ENCODE assay signal across 20 cellular contexts in genomic region chr15:98872777-98873176, GRCh38.
DNase-seq lines count a peak whose midpoint lies in the region; ATAC-seq and TF ChIP-seq lines count a peak whose summit lies in the region.
"Had no signal": no experiment of that assay in that cellular context is flagged by ENCODE, and none has a peak within 500 bp of the region (broad histone marks: within the 10 kb centered on the region; RNA-seq: fewer than 3 reads in every experiment).

No MANE protein-coding gene starts in this region.

- H3K4me3 Mint-ChIP-seq in MCF 10A (ENCODE audit: unreplicated experiment) = peak overlapping the region; percentile 69
- H3K4me3 Mint-ChIP-seq: activated T-cell treated with anti-CD3 and anti-CD28 coated beads, Interleukin-2, amount 50 U/mL, for 24 hours; CD8-positive, alpha-beta T cell had no signal

- intact Hi-C loops in MCF 10A (cut with micrococcal nuclease) = no loop called here
- intact Hi-C loops in breast epithelium (cut with DNase I; ENCODE audit: low total_unique reads) = no loop called here
- intact Hi-C loops in Panc1 (cut with micrococcal nuclease; ENCODE audit: unreplicated experiment) = no loop called here
- intact Hi-C loops in thyroid gland (cut with DNase I) = no loop called here

- H3K4me3 ChIP-seq in breast epithelium (no peak overlapping the region), Panc1 (ENCODE audit: low read depth in 2 of 2, low read length in 2 of 2) (no peak overlapping the region), thyroid gland (replicated peaks in 1 of 3) (no peak overlapping the region)
- H3K4me3 ChIP-seq: K562, pancreas, skin epidermis, transverse colon had no signal

- H3K9me3 ChIP-seq in breast epithelium (no peaks in the 10 kb centered on the region), Panc1 (ENCODE audit: control insufficient read depth, insufficient read depth, low read depth, low read length) (no peaks in the 10 kb centered on the region), thyroid gland (no peaks in the 10 kb centered on the region)
- H3K9me3 ChIP-seq: pancreas, transverse colon had no signal

- peak overlapping the region; percentile 80 for H3K27ac Mint-ChIP-seq in MCF 10A (ENCODE audit: low read depth, unreplicated experiment)
- H3K27ac Mint-ChIP-seq: activated naive CD8-positive, alpha-beta T cell treated with anti-CD3 and anti-CD28 coated beads for 36 hours; activated T-cell treated with anti-CD3 and anti-CD28 coated beads, Interleukin-2, amount 50 U/mL, for 24 hours; CD8-positive, alpha-beta T cell had no signal

- POLR2A ChIA-PET in MCF 10A (lab: Yijun Ruan, JAX) (interaction anchor here (0.6 to 6.3 kb wide), 22 partner anchors 9 to 550 kb away, joined by 3 to 148 read pairs (median 8); partner anchors contain the start of gene IGF1R), Panc1 (lab: Charles Lee) (no interaction called here)

- ATAC-seq in Panc1 (no peak), HG02981 (IDR thresholded peaks at IDR 0.05; ENCODE audit: unreplicated experiment) (no peak)
- ATAC-seq: CD8-positive, alpha-beta T cell; K562; pancreas had no signal

- no peak for TF ChIP-seq CTCF in MCF 10A (IDR thresholded peaks at IDR 0.05; ENCODE audit: unreplicated experiment)
- TF ChIP-seq CTCF in breast epithelium (IDR thresholded peaks at IDR 0.05) = no peak
- TF ChIP-seq CTCF in Panc1 (IDR thresholded peaks at IDR 0.05) = no peak
- no peak for TF ChIP-seq CTCF in thyroid gland (IDR thresholded peaks at IDR 0.05)

- DNase-seq in MCF 10A (ENCODE audit: unreplicated experiment) (peak; percentile 40), breast epithelium (ENCODE audit: low spot score in 2 of 2) (no peak), Panc1 (ENCODE audit: low read depth, low spot score) (no peak), epithelial cell of prostate (ENCODE audit: low read depth, low spot score) (no peak), thyroid gland (peak in 1 of 2 donors; percentile 31), AG08396 (ENCODE audit: low spot score) (no peak), HPDE6-E6E7 (ENCODE audit: extremely low spot score) (no peak)
- DNase-seq: activated naive CD8-positive, alpha-beta T cell treated with anti-CD3 and anti-CD28 coated beads for 36 hours; activated T-cell treated with anti-CD3 and anti-CD28 coated beads, Interleukin-2, amount 50 U/mL, for 24 hours; caudate nucleus; CD8-positive, alpha-beta T cell; effector memory CD4-positive, alpha-beta T cell; hippocampal formation; NCI-H1417; pancreas; transverse colon had no signal

- H3K36me3 ChIP-seq in breast epithelium (no peaks in the 10 kb centered on the region), Panc1 (ENCODE audit: control insufficient read depth, insufficient read depth, low read length) (no peaks in the 10 kb centered on the region), thyroid gland (no peaks in the 10 kb centered on the region)
- H3K36me3 ChIP-seq: pancreas, transverse colon had no signal

- BruUV-seq in MCF 10A (replicated peaks; lab: Mats Ljungman, UMichigan) = no TSS peak
- BruUV-seq in Panc1 (replicated peaks; lab: Mats Ljungman, UMichigan) = no TSS peak

- H3K9me3 Mint-ChIP-seq in MCF 10A (ENCODE audit: unreplicated experiment) = peaks cover 6% of the 10 kb centered on the region
- H3K9me3 Mint-ChIP-seq: activated naive CD8-positive, alpha-beta T cell treated with anti-CD3 and anti-CD28 coated beads for 36 hours; activated T-cell treated with anti-CD3 and anti-CD28 coated beads, Interleukin-2, amount 50 U/mL, for 24 hours; CD8-positive, alpha-beta T cell had no signal

- in situ Hi-C loops in Panc1 (cut with HindIII; ENCODE audit: low pct_unique_long_range_greater_than_20kb, low sequenced_read_pairs) = no loop called here

- H3K4me1 ChIP-seq in breast epithelium (peaks cover 5 to 13% of the 10 kb centered on the region in 2 donors), Panc1 (ENCODE audit: control insufficient read depth, insufficient read depth, low read length) (peaks cover 79% of the 10 kb centered on the region), thyroid gland (peaks cover 50 to 52% of the 10 kb centered on the region in 2 donors)

- CTCF ChIA-PET in MCF 10A (lab: Yijun Ruan, JAX) (interaction anchor here (0.6 to 4.9 kb wide), 15 partner anchors 9 to 354 kb away, joined by 3 to 36 read pairs (median 4); no protein-coding TSS in a partner anchor), Panc1 (lab: Charles Lee) (interaction anchor here (0.9 kb wide), 1 partner anchor 9 kb away, joined by 3 read pairs; no protein-coding TSS in a partner anchor)

- H3K27me3 Mint-ChIP-seq in MCF 10A (ENCODE audit: insufficient read depth, unreplicated experiment) = no peaks in the 10 kb centered on the region
- H3K27me3 Mint-ChIP-seq: activated naive CD8-positive, alpha-beta T cell treated with anti-CD3 and anti-CD28 coated beads for 36 hours; activated T-cell treated with anti-CD3 and anti-CD28 coated beads, Interleukin-2, amount 50 U/mL, for 24 hours had no signal

- H3K27me3 ChIP-seq in breast epithelium (no peaks in the 10 kb centered on the region), Panc1 (ENCODE audit: control insufficient read depth, insufficient read depth, low read length) (no peaks in the 10 kb centered on the region), thyroid gland (no peaks in the 10 kb centered on the region)
- H3K27me3 ChIP-seq: pancreas, transverse colon had no signal

- peaks cover 51% of the 10 kb centered on the region for H3K4me1 Mint-ChIP-seq in MCF 10A (ENCODE audit: insufficient read depth, unreplicated experiment)

- H3K27ac ChIP-seq in breast epithelium (no peak overlapping the region), Panc1 (ENCODE audit: low read length) (peak overlapping the region; percentile 93), epithelial cell of prostate (peak overlapping the region; percentile 89), thyroid gland (peak overlapping the region; percentile 34 to 72 (median 50))
- H3K27ac ChIP-seq: 22Rv1, pancreas had no signal

- WGBS in thyroid gland, 2 donors = 69 to 84% methylated on average over 3 of the region's 3 CpGs

- TF ChIP-seq POLR2A in breast epithelium (IDR thresholded peaks at IDR 0.05) = no peak
- no peak for TF ChIP-seq POLR2A in thyroid gland (IDR thresholded peaks at IDR 0.05)

- peaks cover 15% of the 10 kb centered on the region for H3K36me3 Mint-ChIP-seq in MCF 10A (ENCODE audit: insufficient read depth, unreplicated experiment)

Comparison
In these comparisons a context has a peak if more than half of its experiments do, and no peak if none do; other contexts are left out.
1. H3K27ac ChIP-seq: peak in Panc1 (single experiment), epithelial cell of prostate (single experiment) and thyroid gland (3 of 3); none in breast epithelium (0 of 2).